In genomic region chr14:49585803-49586672, GRCh38 we compare ENCODE assay signal across 8 cellular contexts. TPM values are rescaled to one million over a fixed set of nuclear protein-coding genes. Genes with fewer than 3 reads are reported as not detected.
DNase-seq lines count a peak whose midpoint lies in the region; TF ChIP-seq lines count a peak whose summit lies in the region.

Gene RPS29, minus strand, starts transcription at chr14:49586380. Its CDS starts 34 bp downstream, at chr14:49586346.

- peaks cover 5% of the 10 kb centered on the region; the same call in 1 of the 2 replicates for H3K4me1 ChIP-seq in H9 (ENCODE audit: insufficient read depth, low read length)

- H3K27ac Mint-ChIP-seq in H9 (peak within 1 kb of the TSS; percentile 96 to 100 (median 99)), nephron (peak within 1 kb of the TSS; percentile 95 to 99 (median 98))
- peak within 1 kb of the TSS; percentile 97 for H3K27ac Mint-ChIP-seq in stimulated activated naive CD8-positive, alpha-beta T cell treated with anti-CD3 and anti-CD28 coated beads, Interleukin-15, Interleukin-2, amounts not matched to agents 100 ng/mL and 50 ng/mL, for 24 hours

- H2BK15ac ChIP-seq in H9 (ENCODE audit: low read depth, low read length): no peak within 1 kb of the TSS

- TF ChIP-seq CTCF in H9 (conservative IDR thresholded peaks at IDR 0.05): no peak
- TF ChIP-seq CTCF in fibroblast of the aortic adventitia (IDR thresholded peaks at IDR 0.05; ENCODE audit: insufficient read depth, low read length): no peak
- no peak for TF ChIP-seq CTCF in nephron (IDR thresholded peaks at IDR 0.05; ENCODE audit: unreplicated experiment in 3 of 3)

- H4K91ac ChIP-seq in H9 (ENCODE audit: insufficient read length, low read depth, low read length): no peak within 1 kb of the TSS

- peak within 1 kb of the TSS; percentile 94 for H3K56ac ChIP-seq in H9 (ENCODE audit: insufficient read length, low read depth, low read length)

- H3K27me3 Mint-ChIP-seq in H9 (ENCODE audit: low read depth): peaks cover 3% of the 10 kb centered on the region; the same call in 1 of the 2 replicates
- H3K27me3 Mint-ChIP-seq in nephron (ENCODE audit: low read depth): no peaks in the 10 kb centered on the region
- no peaks in the 10 kb centered on the region for H3K27me3 Mint-ChIP-seq in stimulated activated naive CD8-positive, alpha-beta T cell treated with anti-CD3 and anti-CD28 coated beads, Interleukin-15, Interleukin-2, amounts not matched to agents 100 ng/mL and 50 ng/mL, for 24 hours

- H3K9me3 ChIP-seq in H9 (ENCODE audit: control insufficient read depth, low read depth, low read length) (no peaks in the 10 kb centered on the region), MG63 (no peaks in the 10 kb centered on the region)

- H2AK5ac ChIP-seq in H9 (ENCODE audit: insufficient read length, low read length): no peak within 1 kb of the TSS

- H3K23me2 ChIP-seq in H9 (ENCODE audit: insufficient read length, low read depth, low read length, poor library complexity, severe bottlenecking): peaks cover 11% of the 10 kb centered on the region

- DNase-seq in ELF-1 (ENCODE audit: low read depth, low spot score) (peak; percentile 100), H9 (peak; percentile 99), MG63 (peak; percentile 90), SHP77 treated with DMSO at 0.1 percent for 48 hours (lab: John Stamatoyannopoulos, UW) (peak; percentile 94), fibroblast of the aortic adventitia (ENCODE audit: low read depth) (peak; percentile 100)
- DNase-seq in activated effector memory CD4-positive, alpha-beta T cell treated with anti-CD3 and anti-CD28 coated beads, Interleukin-2, amount 50 U/mL, for 16 hours: peak; percentile 99

- peak within 1 kb of the TSS; percentile 82 for H2BK5ac ChIP-seq in H9 (ENCODE audit: insufficient read length, low read length)

- H3K9ac ChIP-seq in H9 (ENCODE audit: extremely low read depth, insufficient read length, low read length): peak within 1 kb of the TSS; percentile 100

- no peak within 1 kb of the TSS for H2BK20ac ChIP-seq in H9 (ENCODE audit: low read depth, low read length, poor library complexity, severe bottlenecking)

- H2BK12ac ChIP-seq in H9 (ENCODE audit: insufficient read length, low read depth, low read length): no peak within 1 kb of the TSS

- no peaks in the 10 kb centered on the region for H4K20me1 ChIP-seq in H9 (ENCODE audit: control insufficient read depth, insufficient read depth, insufficient read length)

- H3K4ac ChIP-seq in H9 (ENCODE audit: low read depth, low read length): peak within 1 kb of the TSS; percentile 42; the same call in 1 of the 2 replicates

- H4K5ac ChIP-seq in H9 (ENCODE audit: insufficient read length, low read depth, low read length): peak within 1 kb of the TSS; percentile 54

- H3K27me3 ChIP-seq in H9 (ENCODE audit: insufficient read depth, low read length) (no peaks in the 10 kb centered on the region), MG63 (no peaks in the 10 kb centered on the region)

- peaks cover 29 to 35% of the 10 kb centered on the region in 2 experiments for H3K4me1 Mint-ChIP-seq in H9
- peaks cover 36% of the 10 kb centered on the region for H3K4me1 Mint-ChIP-seq in nephron
- H3K4me1 Mint-ChIP-seq in stimulated activated naive CD8-positive, alpha-beta T cell treated with anti-CD3 and anti-CD28 coated beads, Interleukin-15, Interleukin-2, amounts not matched to agents 100 ng/mL and 50 ng/mL, for 24 hours (ENCODE audit: low read depth): peaks cover 52% of the 10 kb centered on the region

- H3T11ph ChIP-seq in H9 (ENCODE audit: low read length): no peak within 1 kb of the TSS

- H3K79me2 ChIP-seq in H9 (ENCODE audit: insufficient read depth, low read length): peaks cover 24% of the 10 kb centered on the region

- H3K36me3 Mint-ChIP-seq in H9 (ENCODE audit: insufficient read depth in 1 of 3, low read depth in 3 of 3): peaks cover 44 to 48% (median 44%) of the 10 kb centered on the region in 3 experiments
- H3K36me3 Mint-ChIP-seq in nephron (ENCODE audit: low read depth): peaks cover 45% of the 10 kb centered on the region
- peaks cover 55% of the 10 kb centered on the region for H3K36me3 Mint-ChIP-seq in stimulated activated naive CD8-positive, alpha-beta T cell treated with anti-CD3 and anti-CD28 coated beads, Interleukin-15, Interleukin-2, amounts not matched to agents 100 ng/mL and 50 ng/mL, for 24 hours (ENCODE audit: low read depth)

- no peak within 1 kb of the TSS for H4K8ac ChIP-seq in H9 (replicated peaks; ENCODE audit: insufficient read length, low read depth, low read length)

- H3K18ac ChIP-seq in H9 (ENCODE audit: insufficient read length, low read depth, low read length): peak within 1 kb of the TSS; percentile 92

- peaks cover 43% of the 10 kb centered on the region for H3K36me3 ChIP-seq in MG63

- peak within 1 kb of the TSS; percentile 41 for H3K27ac ChIP-seq in H9 (ENCODE audit: insufficient read length, low read depth, low read length)

- peak within 1 kb of the TSS; percentile 90 for H3K4me3 ChIP-seq in MG63
- H3K4me3 ChIP-seq in fibroblast of the aortic adventitia (ENCODE audit: low read depth, low read length): peak within 1 kb of the TSS; percentile 89

- H3K4me2 ChIP-seq in H9 (ENCODE audit: insufficient read depth, insufficient read length, low read length): peak within 1 kb of the TSS; percentile 61

- no CpG with 5 or more reads among the region's 55 CpGs for WGBS in H9 (ENCODE audit: extremely low coverage, insufficient read length, low lambda C conversion rate)

- H3K79me1 ChIP-seq in H9 (ENCODE audit: insufficient read depth, low read depth, low read length, poor library complexity, severe bottlenecking): peaks cover 7% of the 10 kb centered on the region

- H3K23ac ChIP-seq in H9 (ENCODE audit: insufficient read length, low read depth, low read length): no peak within 1 kb of the TSS

- H3K9me3 Mint-ChIP-seq in H9: no peaks in the 10 kb centered on the region
- no peaks in the 10 kb centered on the region for H3K9me3 Mint-ChIP-seq in nephron
- H3K9me3 Mint-ChIP-seq in stimulated activated naive CD8-positive, alpha-beta T cell treated with anti-CD3 and anti-CD28 coated beads, Interleukin-15, Interleukin-2, amounts not matched to agents 100 ng/mL and 50 ng/mL, for 24 hours: no peaks in the 10 kb centered on the region

- no peak within 1 kb of the TSS for H2AFZ ChIP-seq in H9 (ENCODE audit: low read length)

- H2BK120ac ChIP-seq in H9 (ENCODE audit: low read depth, low read length, poor library complexity, severe bottlenecking): peak within 1 kb of the TSS; percentile 39

- peak within 1 kb of the TSS; percentile 89 to 95 for H3K4me3 Mint-ChIP-seq in H9
- peak within 1 kb of the TSS; percentile 86 to 95 (median 94) for H3K4me3 Mint-ChIP-seq in nephron
- peak within 1 kb of the TSS; percentile 93 for H3K4me3 Mint-ChIP-seq in stimulated activated naive CD8-positive, alpha-beta T cell treated with anti-CD3 and anti-CD28 coated beads, Interleukin-15, Interleukin-2, amounts not matched to agents 100 ng/mL and 50 ng/mL, for 24 hours

- H3K14ac ChIP-seq in H9 (ENCODE audit: insufficient read depth, low read length): peak within 1 kb of the TSS; percentile 96

RNA-seq across cellular contexts. Expression of gene RPS29, which starts in this region (rescaled TPM):
- total RNA-seq in H9 (2021) (1,963 and 2,022 TPM in 2 replicates), fibroblast of the aortic adventitia (ENCODE audit: low replicate concordance) (822 and 5,262 TPM in 2 replicates)
- total RNA-seq in MG63 (2014; rRNA removed; shearing (Covaris generic); ENCODE audit: low replicate concordance): 1,690 and 2,087 TPM in 2 replicates

Comparison
In these comparisons a context has a peak if more than half of its experiments do, and no peak if none do; other contexts are left out.
1. Peak in every context shown above with its lines: DNase-seq, H3K4me3 ChIP-seq and H3K27ac ChIP-seq.